Comparison of ENCODE assay signal across 19 cellular contexts in the genomic region with DNA sequence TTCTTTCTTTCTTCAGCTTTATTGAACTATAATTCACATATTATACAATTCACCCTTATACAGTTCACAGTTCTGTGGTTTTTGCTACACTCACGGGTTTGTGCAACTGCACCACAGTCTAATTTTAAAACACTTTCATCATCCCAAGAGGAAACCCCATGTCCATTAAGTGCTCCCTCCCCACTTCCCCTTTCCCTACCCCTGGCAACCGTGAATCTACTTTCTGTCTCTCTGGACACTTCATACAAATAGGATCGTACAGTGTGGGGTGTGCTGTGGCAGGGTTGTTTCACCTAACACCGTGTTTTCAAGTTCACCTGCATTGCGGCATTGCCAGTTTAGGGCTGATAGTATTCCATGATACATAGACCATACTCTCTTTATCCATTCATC.
DNase-seq lines count a peak whose midpoint lies in the region; ATAC-seq and TF ChIP-seq lines count a peak whose summit lies in the region.
"Had no signal": no experiment of that assay in that cellular context is flagged by ENCODE, and none has a peak within 500 bp of the region (broad histone marks: within the 10 kb centered on the region; RNA-seq: fewer than 3 reads in every experiment).

No MANE protein-coding gene starts in this region.

- H3K27me3 Mint-ChIP-seq in endothelial cell (ENCODE audit: unreplicated experiment) = peaks cover 5% of the 10 kb centered on the region

- no peaks in the 10 kb centered on the region for H3K9me3 ChIP-seq in uterus
- H3K9me3 ChIP-seq: sigmoid colon had no signal

- no peak overlapping the region for H3K4me3 Mint-ChIP-seq in endothelial cell (ENCODE audit: unreplicated experiment)
- H3K4me3 Mint-ChIP-seq: activated CD4-positive, alpha-beta T cell treated with anti-CD3 and anti-CD28 coated beads for 36 hours; activated naive CD4-positive, alpha-beta T cell treated with anti-CD3 and anti-CD28 coated beads for 36 hours had no signal

- no peaks in the 10 kb centered on the region for H3K4me1 ChIP-seq in uterus
- H3K4me1 ChIP-seq: sigmoid colon had no signal

- no peak overlapping the region for H3K27ac ChIP-seq in uterus
- H3K27ac ChIP-seq: sigmoid colon had no signal

- H3K4me3 ChIP-seq in uterus = no peak overlapping the region
- H3K4me3 ChIP-seq: sigmoid colon had no signal

- H3K36me3 Mint-ChIP-seq in endothelial cell (ENCODE audit: low read depth, unreplicated experiment) = no peaks in the 10 kb centered on the region

- ATAC-seq in GM18858 (IDR thresholded peaks at IDR 0.05; ENCODE audit: unreplicated experiment) (no peak), SK-N-SH treated with all-trans-retinoic acid at 6 μM for 48 hours (no peak)
- ATAC-seq: activated CD4-positive, alpha-beta T cell treated with anti-CD3 and anti-CD28 coated beads for 36 hours had no signal

- no peaks in the 10 kb centered on the region for H3K36me3 ChIP-seq in uterus
- H3K36me3 ChIP-seq: sigmoid colon had no signal

- H3K4me1 Mint-ChIP-seq in endothelial cell (ENCODE audit: unreplicated experiment) = no peaks in the 10 kb centered on the region
- H3K4me1 Mint-ChIP-seq: activated CD4-positive, alpha-beta T cell treated with anti-CD3 and anti-CD28 coated beads for 36 hours had no signal

- H3K27ac Mint-ChIP-seq in endothelial cell (ENCODE audit: unreplicated experiment) = no peak overlapping the region
- H3K27ac Mint-ChIP-seq: activated CD4-positive, alpha-beta T cell treated with anti-CD3 and anti-CD28 coated beads for 36 hours; activated naive CD4-positive, alpha-beta T cell treated with anti-CD3 and anti-CD28 coated beads for 36 hours had no signal

- no peaks in the 10 kb centered on the region for H3K27me3 ChIP-seq in uterus

- H3K9me3 Mint-ChIP-seq in endothelial cell (ENCODE audit: unreplicated experiment) = no peaks in the 10 kb centered on the region
- H3K9me3 Mint-ChIP-seq: activated naive CD4-positive, alpha-beta T cell treated with anti-CD3 and anti-CD28 coated beads for 36 hours had no signal

- intact Hi-C loops in uterus (cut with DNase I; ENCODE audit: low total_unique reads) = no loop called here

- TF ChIP-seq POLR2A in uterus (IDR thresholded peaks at IDR 0.05) = no peak

- DNase-seq in Ammon's horn (ENCODE audit: low spot score) (peak; percentile 37), Kasumi-1 (lab: John Stamatoyannopoulos, UW) (peak; percentile 82 to 84), SKM-1 treated with dmso at 0.1 percent for 144 hours (lab: John Stamatoyannopoulos, UW; ENCODE audit: unreplicated experiment) (peak; percentile 93), islet precursor cell (peak; percentile 7), uterus (no peak), endothelial cell (ENCODE audit: low spot score) (no peak)
- DNase-seq: activated CD4-positive, alpha-beta T cell treated with anti-CD3 and anti-CD28 coated beads for 36 hours; activated naive CD4-positive, alpha-beta T cell treated with anti-CD3 and anti-CD28 coated beads for 36 hours; erythroblast; GOT3; NCI-H1048; NCI-H2081 treated with DMSO at 0.1 percent for 48 hours; NCI-H526; RPMI8226; sigmoid colon; stimulated activated CD4-positive, alpha-beta T cell treated with anti-CD3 and anti-CD28 coated beads, Interleukin-1b, Interleukin-23, amount 100 ng/mL, for 48 hours; T-helper 9 cell had no signal

- TF ChIP-seq CTCF in uterus (IDR thresholded peaks at IDR 0.05) (no peak), endothelial cell (IDR thresholded peaks at IDR 0.05; ENCODE audit: unreplicated experiment) (no peak)

TF ChIP-seq in SK-N-SH treated with all-trans-retinoic acid at 6 μM for 48 hours, 23 proteins besides CTCF, POLR2A, EP300 and RAD21:
- TF ChIP-seq ZFP30 (CRISPR knock-in tag; IDR thresholded peaks at IDR 0.05) (no peak), ESRRG (CRISPR knock-in tag; IDR thresholded peaks at IDR 0.05) (no peak), OSR1 (CRISPR knock-in tag; IDR thresholded peaks at IDR 0.05) (no peak), TCF4 (CRISPR knock-in tag; IDR thresholded peaks at IDR 0.05; ENCODE audit: borderline replicate concordance) (no peak), CSDC2 (CRISPR knock-in tag; IDR thresholded peaks at IDR 0.05) (no peak), BACH2 (CRISPR knock-in tag; IDR thresholded peaks at IDR 0.05; ENCODE audit: borderline replicate concordance) (no peak), ZNF70 (CRISPR knock-in tag; IDR thresholded peaks at IDR 0.05) (no peak), ZNF8 (CRISPR knock-in tag; IDR thresholded peaks at IDR 0.05) (no peak), ARNTL (CRISPR knock-in tag; IDR thresholded peaks at IDR 0.05; ENCODE audit: borderline replicate concordance, low read depth) (no peak), PPARA (CRISPR knock-in tag; IDR thresholded peaks at IDR 0.05; ENCODE audit: borderline replicate concordance) (no peak), ISL1 (CRISPR knock-in tag; IDR thresholded peaks at IDR 0.05) (no peak), ZFP3 (CRISPR knock-in tag; IDR thresholded peaks at IDR 0.05) (no peak)
- TF ChIP-seq, protein P1, sequence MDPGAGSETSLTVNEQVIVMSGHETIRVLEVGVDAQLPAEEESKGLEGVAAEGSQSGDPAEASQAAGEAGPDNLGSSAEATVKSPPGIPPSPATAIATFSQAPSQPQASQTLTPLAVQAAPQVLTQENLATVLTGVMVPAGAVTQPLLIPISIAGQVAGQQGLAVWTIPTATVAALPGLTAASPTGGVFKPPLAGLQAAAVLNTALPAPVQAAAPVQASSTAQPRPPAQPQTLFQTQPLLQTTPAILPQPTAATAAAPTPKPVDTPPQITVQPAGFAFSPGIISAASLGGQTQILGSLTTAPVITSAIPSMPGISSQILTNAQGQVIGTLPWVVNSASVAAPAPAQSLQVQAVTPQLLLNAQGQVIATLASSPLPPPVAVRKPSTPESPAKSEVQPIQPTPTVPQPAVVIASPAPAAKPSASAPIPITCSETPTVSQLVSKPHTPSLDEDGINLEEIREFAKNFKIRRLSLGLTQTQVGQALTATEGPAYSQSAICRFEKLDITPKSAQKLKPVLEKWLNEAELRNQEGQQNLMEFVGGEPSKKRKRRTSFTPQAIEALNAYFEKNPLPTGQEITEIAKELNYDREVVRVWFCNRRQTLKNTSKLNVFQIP (CRISPR knock-in tag; IDR thresholded peaks at IDR 0.05; ENCODE audit: borderline replicate concordance, low read depth) = no peak
- TF ChIP-seq, protein P2, sequence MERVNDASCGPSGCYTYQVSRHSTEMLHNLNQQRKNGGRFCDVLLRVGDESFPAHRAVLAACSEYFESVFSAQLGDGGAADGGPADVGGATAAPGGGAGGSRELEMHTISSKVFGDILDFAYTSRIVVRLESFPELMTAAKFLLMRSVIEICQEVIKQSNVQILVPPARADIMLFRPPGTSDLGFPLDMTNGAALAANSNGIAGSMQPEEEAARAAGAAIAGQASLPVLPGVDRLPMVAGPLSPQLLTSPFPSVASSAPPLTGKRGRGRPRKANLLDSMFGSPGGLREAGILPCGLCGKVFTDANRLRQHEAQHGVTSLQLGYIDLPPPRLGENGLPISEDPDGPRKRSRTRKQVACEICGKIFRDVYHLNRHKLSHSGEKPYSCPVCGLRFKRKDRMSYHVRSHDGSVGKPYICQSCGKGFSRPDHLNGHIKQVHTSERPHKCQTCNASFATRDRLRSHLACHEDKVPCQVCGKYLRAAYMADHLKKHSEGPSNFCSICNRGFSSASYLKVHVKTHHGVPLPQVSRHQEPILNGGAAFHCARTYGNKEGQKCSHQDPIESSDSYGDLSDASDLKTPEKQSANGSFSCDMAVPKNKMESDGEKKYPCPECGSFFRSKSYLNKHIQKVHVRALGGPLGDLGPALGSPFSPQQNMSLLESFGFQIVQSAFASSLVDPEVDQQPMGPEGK (CRISPR knock-in tag; IDR thresholded peaks at IDR 0.05; ENCODE audit: borderline replicate concordance) = no peak
- TF ChIP-seq, protein P3, sequence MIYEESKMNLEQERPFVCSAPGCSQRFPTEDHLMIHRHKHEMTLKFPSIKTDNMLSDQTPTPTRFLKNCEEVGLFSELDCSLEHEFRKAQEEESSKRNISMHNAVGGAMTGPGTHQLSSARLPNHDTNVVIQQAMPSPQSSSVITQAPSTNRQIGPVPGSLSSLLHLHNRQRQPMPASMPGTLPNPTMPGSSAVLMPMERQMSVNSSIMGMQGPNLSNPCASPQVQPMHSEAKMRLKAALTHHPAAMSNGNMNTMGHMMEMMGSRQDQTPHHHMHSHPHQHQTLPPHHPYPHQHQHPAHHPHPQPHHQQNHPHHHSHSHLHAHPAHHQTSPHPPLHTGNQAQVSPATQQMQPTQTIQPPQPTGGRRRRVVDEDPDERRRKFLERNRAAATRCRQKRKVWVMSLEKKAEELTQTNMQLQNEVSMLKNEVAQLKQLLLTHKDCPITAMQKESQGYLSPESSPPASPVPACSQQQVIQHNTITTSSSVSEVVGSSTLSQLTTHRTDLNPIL (CRISPR knock-in tag; IDR thresholded peaks at IDR 0.05; ENCODE audit: low read depth) = no peak
- TF ChIP-seq, protein P4, sequence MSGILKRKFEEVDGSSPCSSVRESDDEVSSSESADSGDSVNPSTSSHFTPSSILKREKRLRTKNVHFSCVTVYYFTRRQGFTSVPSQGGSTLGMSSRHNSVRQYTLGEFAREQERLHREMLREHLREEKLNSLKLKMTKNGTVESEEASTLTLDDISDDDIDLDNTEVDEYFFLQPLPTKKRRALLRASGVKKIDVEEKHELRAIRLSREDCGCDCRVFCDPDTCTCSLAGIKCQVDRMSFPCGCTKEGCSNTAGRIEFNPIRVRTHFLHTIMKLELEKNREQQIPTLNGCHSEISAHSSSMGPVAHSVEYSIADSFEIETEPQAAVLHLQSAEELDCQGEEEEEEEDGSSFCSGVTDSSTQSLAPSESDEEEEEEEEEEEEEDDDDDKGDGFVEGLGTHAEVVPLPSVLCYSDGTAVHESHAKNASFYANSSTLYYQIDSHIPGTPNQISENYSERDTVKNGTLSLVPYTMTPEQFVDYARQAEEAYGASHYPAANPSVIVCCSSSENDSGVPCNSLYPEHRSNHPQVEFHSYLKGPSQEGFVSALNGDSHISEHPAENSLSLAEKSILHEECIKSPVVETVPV (CRISPR knock-in tag; IDR thresholded peaks at IDR 0.05) = no peak

Comparison
In these comparisons a context has a peak if more than half of its experiments do, and no peak if none do; other contexts are left out.
1. DNase-seq: peak in Ammon's horn (single experiment), Kasumi-1 (2 of 2), SKM-1 treated with dmso at 0.1 percent for 144 hours (single experiment) and islet precursor cell (single experiment); none in uterus (0 of 2) and endothelial cell (single experiment).